Comparison of ENCODE assay signal across 12 cellular contexts in the genomic region with DNA sequence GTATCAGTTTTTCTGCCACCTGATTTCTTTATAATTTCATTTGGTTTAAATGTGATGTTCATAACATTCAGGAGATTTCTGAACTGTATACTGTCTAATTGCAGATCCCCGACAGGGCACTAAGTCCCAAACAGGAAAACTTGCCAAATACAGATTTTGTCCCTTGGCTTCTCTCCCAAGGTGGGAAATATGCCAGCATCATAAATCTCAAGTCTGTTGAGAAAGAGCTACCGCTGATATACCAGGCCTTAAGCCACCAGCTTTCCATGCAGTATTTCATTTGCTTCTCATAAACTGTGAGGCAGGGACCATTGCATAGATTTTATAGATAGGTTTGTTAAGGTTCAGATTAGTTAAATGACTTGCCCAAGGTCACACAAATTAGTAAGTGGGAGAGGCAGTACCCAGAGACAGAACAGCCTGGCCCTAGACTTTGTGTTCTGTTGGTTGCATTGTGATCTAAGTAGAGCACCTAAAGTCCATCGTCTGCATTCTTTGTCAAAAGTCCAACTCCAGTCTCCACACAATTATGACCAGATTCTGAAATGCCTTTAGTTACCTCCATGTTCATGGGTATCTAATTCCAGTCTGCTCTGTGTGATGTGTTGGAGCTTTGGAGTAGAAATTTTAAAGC. TPM values are rescaled to one million over a fixed set of nuclear protein-coding genes. Genes with fewer than 3 reads are reported as not detected.
A peak's percentile ranks its signal among the peaks of the same experiment; 100 is the strongest.
DNase-seq lines count a peak whose midpoint lies in the region; ATAC-seq and TF ChIP-seq lines count a peak whose summit lies in the region.
"Had no signal": no experiment of that assay in that cellular context is flagged by ENCODE, and none has a peak within 500 bp of the region (broad histone marks: within the 10 kb centered on the region; RNA-seq: fewer than 3 reads in every experiment).

No MANE protein-coding gene starts in this region.

- WGBS in smooth muscle cell (ENCODE audit: low lambda C conversion rate) = 84% methylated on average over 3 of the region's 3 CpGs

- H3K9me3 ChIP-seq in mucosa of rectum (ENCODE audit: control insufficient read depth in 2 of 2, low read length in 2 of 2) = no peaks in the 10 kb centered on the region
- H3K9me3 ChIP-seq in smooth muscle cell (replicated peaks; ENCODE audit: low read depth) = no peaks in the 10 kb centered on the region
- H3K9me3 ChIP-seq: SJSA1 had no signal

- DNase-seq in Right ventricle myocardium inferior (ENCODE audit: missing footprints) (no peak), cardiac septum (ENCODE audit: low spot score) (no peak), dermis blood vessel endothelial cell (peak; percentile 79), smooth muscle cell (lab: John Stamatoyannopoulos, UW; ENCODE audit: unreplicated experiment) (no peak)
- DNase-seq: activated CD8-positive, alpha-beta memory T cell treated with anti-CD3 and anti-CD28 coated beads, Interleukin-2, amount 50 U/mL, for 4 hours; KG1; natural killer cell had no signal

- no peak overlapping the region for H3K4me3 ChIP-seq in mucosa of rectum (ENCODE audit: low read length in 2 of 2)
- H3K4me3 ChIP-seq in smooth muscle cell = no peak overlapping the region
- H3K4me3 ChIP-seq: SJSA1 had no signal

- no peak overlapping the region for H3K4me2 ChIP-seq in smooth muscle cell

- TF ChIP-seq CTCF in smooth muscle cell (IDR thresholded peaks at IDR 0.05; ENCODE audit: borderline replicate concordance, insufficient read depth, poor library complexity, severe bottlenecking) = no peak

- H4K20me1 ChIP-seq in smooth muscle cell (ENCODE audit: low read depth) = peaks cover 3% of the 10 kb centered on the region

- H3K9ac ChIP-seq in mucosa of rectum (ENCODE audit: low read depth in 1 of 2, low read length in 2 of 2) (no peak overlapping the region), smooth muscle cell (ENCODE audit: low read depth) (no peak overlapping the region)

- no peaks in the 10 kb centered on the region for H3K79me2 ChIP-seq in smooth muscle cell (ENCODE audit: low read depth)

- no peaks in the 10 kb centered on the region for H3F3A ChIP-seq in smooth muscle cell (ENCODE audit: low read depth)

- H2AFZ ChIP-seq in smooth muscle cell (ENCODE audit: low read depth) = no peak overlapping the region

- H3K4me1 ChIP-seq in mucosa of rectum (ENCODE audit: control insufficient read depth in 2 of 2, insufficient read depth in 2 of 2, low read length in 2 of 2) (peaks cover 0 to 33% of the 10 kb centered on the region in 2 donors), smooth muscle cell (ENCODE audit: low read depth) (no peaks in the 10 kb centered on the region)

- intact Hi-C loops in Right ventricle myocardium inferior (cut with DNase I) = no loop called here
- intact Hi-C loops in cardiac septum (cut with DNase I) = no loop called here

- H3K27me3 ChIP-seq in mucosa of rectum (ENCODE audit: control insufficient read depth in 2 of 2, insufficient read depth in 2 of 2, low read length in 2 of 2) (no peaks in the 10 kb centered on the region), smooth muscle cell (ENCODE audit: low read depth) (no peaks in the 10 kb centered on the region)
- H3K27me3 ChIP-seq: SJSA1 had no signal

- H3K36me3 ChIP-seq in mucosa of rectum (ENCODE audit: control insufficient read depth in 2 of 2, insufficient read depth in 2 of 2, low read length in 2 of 2) (no peaks in the 10 kb centered on the region), smooth muscle cell (ENCODE audit: low read depth) (peaks cover 3% of the 10 kb centered on the region)

- H3K27ac ChIP-seq in mucosa of rectum (ENCODE audit: low read depth in 2 of 2, low read length in 2 of 2) (peak overlapping the region; percentile 25 to 62), smooth muscle cell (ENCODE audit: low read depth) (no peak overlapping the region)
- H3K27ac ChIP-seq: SJSA1 had no signal

- ATAC-seq in Right ventricle myocardium inferior (peak; percentile 48), HG02970 (IDR thresholded peaks at IDR 0.05; ENCODE audit: low FRiP score, unreplicated experiment) (no peak), GM21825 (IDR thresholded peaks at IDR 0.05; ENCODE audit: unreplicated experiment) (no peak), GM21360 (IDR thresholded peaks at IDR 0.05; ENCODE audit: unreplicated experiment) (no peak)
- ATAC-seq: natural killer cell had no signal

RNA-seq across cellular contexts. Expression of a gene that starts 16.2 kb away (rescaled TPM):
- total RNA-seq in Right ventricle myocardium inferior = 0.49 TPM
- total RNA-seq in cardiac septum = 1.0 TPM
- 0.33 and 0.68 TPM in 2 replicates for total RNA-seq in dermis blood vessel endothelial cell
- 1.4 and 2.0 TPM in 2 replicates for total RNA-seq in smooth muscle cell
- polyA plus RNA-seq in smooth muscle cell = not detected in 2 replicates
- total RNA-seq: SJSA1 had no signal
